In genomic region chr3:187770224-187770623, GRCh38 we compare ENCODE assay signal across 8 cellular contexts. TPM values are rescaled to one million over a fixed set of nuclear protein-coding genes. Genes with fewer than 3 reads are reported as not detected.
DNase-seq lines count a peak whose midpoint lies in the region; ATAC-seq and TF ChIP-seq lines count a peak whose summit lies in the region.

No MANE protein-coding gene starts in this region.

- H3K4me3 Mint-ChIP-seq in natural killer cell treated with Interleukin-12 subunit alpha and Interleukin-12 subunit beta and Interleukin-15 and Interleukin-18, amount 100 ng/mL, for 72 hours = no peak overlapping the region

- no peaks in the 10 kb centered on the region for H3K27me3 Mint-ChIP-seq in natural killer cell treated with Interleukin-12 subunit alpha and Interleukin-12 subunit beta and Interleukin-15 and Interleukin-18, amount 100 ng/mL, for 72 hours

- H3K4me1 ChIP-seq in upper lobe of right lung = no peaks in the 10 kb centered on the region

- H3K4me1 Mint-ChIP-seq in natural killer cell treated with Interleukin-12 subunit alpha and Interleukin-12 subunit beta and Interleukin-15 and Interleukin-18, amount 100 ng/mL, for 72 hours (ENCODE audit: low read depth in 2 of 2) = peaks cover 14 to 23% of the 10 kb centered on the region in 2 donors

- TF ChIP-seq CTCF in upper lobe of right lung (IDR thresholded peaks at IDR 0.05) = no peak

- ATAC-seq in HG02763 (IDR thresholded peaks at IDR 0.05; ENCODE audit: unreplicated experiment) (peak; percentile 49), upper lobe of right lung (no peak)
- no peak for ATAC-seq in natural killer cell treated with Interleukin-12 subunit alpha and Interleukin-12 subunit beta and Interleukin-15 and Interleukin-18, amount 100 ng/mL, for 72 hours

- intact Hi-C loops in upper lobe of right lung (cut with DNase I) = no loop called here

- H3K9me3 ChIP-seq in upper lobe of right lung = no peaks in the 10 kb centered on the region

- H3K27me3 ChIP-seq in upper lobe of right lung = no peaks in the 10 kb centered on the region

- no peak overlapping the region for H3K27ac Mint-ChIP-seq in natural killer cell treated with Interleukin-12 subunit alpha and Interleukin-12 subunit beta and Interleukin-15 and Interleukin-18, amount 100 ng/mL, for 72 hours

- no peaks in the 10 kb centered on the region for H3K36me3 Mint-ChIP-seq in natural killer cell treated with Interleukin-12 subunit alpha and Interleukin-12 subunit beta and Interleukin-15 and Interleukin-18, amount 100 ng/mL, for 72 hours

- H3K9me3 Mint-ChIP-seq in natural killer cell treated with Interleukin-12 subunit alpha and Interleukin-12 subunit beta and Interleukin-15 and Interleukin-18, amount 100 ng/mL, for 72 hours = no peaks in the 10 kb centered on the region

- peak; percentile 50 for DNase-seq in activated CD4-positive, alpha-beta T cell treated with anti-CD3 and anti-CD28 coated beads for 48 hours
- no peak for DNase-seq in activated CD4-positive, alpha-beta T cell treated with anti-CD3 and anti-CD28 coated beads, Interleukin-2, amount 50 U/mL, for 4 hours
- DNase-seq in NCI-H2171 treated with DMSO at 0.1 percent for 48 hours (lab: John Stamatoyannopoulos, UW) = peak; percentile 59
- peak in 2 of 3 experiments; percentile 11 to 16 for DNase-seq in stimulated activated CD4-positive, alpha-beta T cell treated with anti-CD3 and anti-CD28 coated beads, TNF-alpha, amount 100 ng/mL, for 24 hours (ENCODE audit: low read depth in 3 of 3)
- no peak for DNase-seq in SHP77 (lab: John Stamatoyannopoulos, UW)
- no peak for DNase-seq in natural killer cell treated with Interleukin-12 subunit alpha and Interleukin-12 subunit beta and Interleukin-15 and Interleukin-18, amount 100 ng/mL, for 72 hours (ENCODE audit: low spot score)
- DNase-seq in upper lobe of right lung = no peak

- H3K4me3 ChIP-seq in upper lobe of right lung = no peak overlapping the region

- no peak overlapping the region for H3K27ac ChIP-seq in upper lobe of right lung

- no peaks in the 10 kb centered on the region for H3K36me3 ChIP-seq in upper lobe of right lung

RNA-seq across cellular contexts. Expression of gene BCL6, which starts 25.0 kb away (rescaled TPM):
- total RNA-seq in natural killer cell treated with Interleukin-12 subunit alpha and Interleukin-12 subunit beta and Interleukin-15 and Interleukin-18, amount 100 ng/mL, for 72 hours = 100 to 1,000 TPM in 1 of 2 donors, 10 to 100 TPM in 1; 67.8 to 158 TPM
- total RNA-seq in upper lobe of right lung = 106 TPM

Comparison
In these comparisons a context has a peak if more than half of its experiments do, and no peak if none do; other contexts are left out.
1. DNase-seq: peak in activated CD4-positive, alpha-beta T cell treated with anti-CD3 and anti-CD28 coated beads for 48 hours (single experiment), NCI-H2171 treated with DMSO at 0.1 percent for 48 hours (single experiment) and stimulated activated CD4-positive, alpha-beta T cell treated with anti-CD3 and anti-CD28 coated beads, TNF-alpha, amount 100 ng/mL, for 24 hours (2 of 3); none in activated CD4-positive, alpha-beta T cell treated with anti-CD3 and anti-CD28 coated beads, Interleukin-2, amount 50 U/mL, for 4 hours (0 of 2), SHP77 (0 of 2), natural killer cell treated with Interleukin-12 subunit alpha and Interleukin-12 subunit beta and Interleukin-15 and Interleukin-18, amount 100 ng/mL, for 72 hours (single experiment) and upper lobe of right lung (single experiment).